ENCODE assay signal across 8 cellular contexts in the genomic region with DNA sequence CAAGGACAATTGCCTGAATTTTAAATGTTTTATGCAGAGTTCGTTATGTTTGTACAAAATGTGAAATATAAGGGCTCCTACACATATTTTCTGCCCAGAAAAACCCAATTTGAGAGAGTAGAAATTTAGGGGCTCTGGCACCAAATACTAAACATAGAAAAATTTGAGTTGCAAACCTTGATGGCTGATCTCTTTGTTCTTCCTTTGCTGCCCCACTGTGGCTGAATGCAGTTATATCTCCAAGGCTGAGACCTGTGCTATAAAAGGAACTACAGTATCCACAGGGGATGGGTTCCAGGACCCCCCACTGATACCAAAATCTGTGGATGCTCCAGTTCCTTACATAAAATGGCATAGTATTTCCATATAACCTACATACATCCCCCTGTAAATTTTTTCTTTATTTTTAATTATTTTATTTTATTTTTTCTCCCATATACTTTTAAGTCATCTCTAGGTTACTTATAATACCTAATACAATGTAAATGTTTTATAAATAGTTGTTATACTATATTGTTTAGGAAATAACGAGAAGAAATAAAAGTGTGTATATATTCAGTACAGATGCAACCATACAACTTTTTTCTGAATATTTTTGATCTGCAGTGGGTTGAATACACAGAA. TPM values are rescaled to one million over a fixed set of nuclear protein-coding genes. Genes with fewer than 3 reads are reported as not detected.
A peak's percentile ranks its signal among the peaks of the same experiment; 100 is the strongest.
DNase-seq lines count a peak whose midpoint lies in the region; ATAC-seq, FAIRE-seq and TF ChIP-seq lines count a peak whose summit lies in the region.

No MANE protein-coding gene starts in this region.

- H2AFZ ChIP-seq in GM12878 (ENCODE audit: control insufficient read depth, low read depth, low read length), result no peak overlapping the region

- peak; percentile 82 for ATAC-seq in GM12878
- no peak for ATAC-seq in HG02763 (IDR thresholded peaks at IDR 0.05; ENCODE audit: unreplicated experiment)

- peak; percentile 63 for TF ChIP-seq RAD21 in GM12878 (IDR thresholded peaks at IDR 0.05; ENCODE audit: insufficient read depth, low read depth, low read length)

- SMC1A ChIA-PET in GM12878 (lab: Charles Lee; ENCODE audit: uncharacterized antibody, unreplicated experiment), result interaction anchor here (1.8 kb wide), 1 partner anchor 322 kb away, joined by 11 read pairs; no protein-coding TSS in a partner anchor

- DNase-seq in D341Med (ENCODE audit: low spot score) (peak; percentile 43), HFF-Myc (ENCODE audit: extremely low read depth, low read depth) (no peak), OCI-M2 (lab: John Stamatoyannopoulos, UW; ENCODE audit: unreplicated experiment) (peak; percentile 8), GM12878 (ENCODE audit: low read depth, low spot score) (no peak), iPS-NIHi7 (ENCODE audit: extremely low spot score) (peak; percentile 64), coronary artery (ENCODE audit: low spot score) (no peak)
- DNase-seq in stimulated activated CD4-positive, alpha-beta T cell treated with anti-CD3 and anti-CD28 coated beads, Interleukin-2, amount 100 ng/mL, for 4 hours (ENCODE audit: low read depth), result peak; percentile 13

- peak; percentile 18 for FAIRE-seq in GM12878 (lab: Jason Lieb, UNC)

- H3K27ac ChIP-seq in GM12878 (ENCODE audit: control insufficient read depth, insufficient read depth) (no peak overlapping the region), coronary artery (no peak overlapping the region)

- H3K4me3 ChIP-seq in HFF-Myc (replicated peaks; ENCODE audit: low read depth, low read length) (no peak overlapping the region), GM12878 (no peak overlapping the region), coronary artery (no peak overlapping the region)

- H3K9me3 ChIP-seq in GM12878 (replicated peaks; ENCODE audit: control insufficient read depth, insufficient read depth, low read length), result no peaks in the 10 kb centered on the region

- H3K4me1 ChIP-seq in GM12878 (ENCODE audit: control insufficient read depth, insufficient read depth, low read length), result no peaks in the 10 kb centered on the region

- no TSS peak for BruUV-seq in GM12878 (replicated peaks; lab: Mats Ljungman, UMichigan)

- RAD21 ChIA-PET in GM12878 (lab: Charles Lee; ENCODE audit: unreplicated experiment), result interaction anchor here (1.0 to 1.6 kb wide), 2 partner anchors 86 to 321 kb away, joined by 7 to 10 read pairs; no protein-coding TSS in a partner anchor

- no peak for TF ChIP-seq POLR2A in GM12878 (IDR thresholded peaks at IDR 0.05; ENCODE audit: low read depth, low read length)

- no peaks in the 10 kb centered on the region for H3K79me2 ChIP-seq in GM12878 (ENCODE audit: control insufficient read depth, insufficient read depth, low read length)

- no peak for TF ChIP-seq EP300 in GM12878 (IDR thresholded peaks at IDR 0.05; ENCODE audit: borderline replicate concordance in 1 of 2, control insufficient read depth in 1 of 2, low read depth in 2 of 2, low read length in 2 of 2)

- H3K9ac ChIP-seq in GM12878 (ENCODE audit: control insufficient read depth, insufficient read depth, low read length), result no peak overlapping the region

- 0% methylated on average over 2 of the region's 2 CpGs for WGBS in GM12878 (ENCODE audit: insufficient coverage, insufficient replicate concordance, low lambda C conversion rate, missing lambda C conversion rate)

- CTCF ChIA-PET in GM12878 (lab: Yijun Ruan, JAX), result interaction anchor here (0.8 to 1.9 kb wide), 4 partner anchors 164 to 497 kb away, joined by 3 to 11 read pairs (median 6); no protein-coding TSS in a partner anchor

- H4K20me1 ChIP-seq in GM12878 (ENCODE audit: control insufficient read depth, insufficient read depth), result no peaks in the 10 kb centered on the region

- POLR2A ChIA-PET in GM12878 (lab: Charles Lee), result no interaction called here

- intact Hi-C loops in GM12878 (cut with micrococcal nuclease; ENCODE audit: unreplicated experiment), result loop anchor here (1.0 to 5.0 kb wide), 3 partner anchors 164 to 497 kb away; no protein-coding TSS in a partner anchor

- H3K4me2 ChIP-seq in GM12878 (ENCODE audit: control insufficient read depth, insufficient read depth), result no peak overlapping the region

- in situ Hi-C loops in GM12878 (cut with MboI), result loop anchor here (5.0 to 10.0 kb wide), 2 partner anchors 317 to 495 kb away; no protein-coding TSS in a partner anchor

- TF ChIP-seq CTCF in HFF-Myc (IDR thresholded peaks at IDR 0.05; ENCODE audit: low read depth, low read length, missing control alignments) (peak; percentile 53), GM12878 (IDR thresholded peaks at IDR 0.05 in 2 of 3, conservative IDR thresholded peaks at IDR 0.05 in 1 of 3; ENCODE audit: control insufficient read depth in 2 of 3, extremely low read depth in 1 of 3, insufficient read depth in 1 of 3, low read depth in 3 of 3, low read length in 3 of 3) (peak; percentile 48 to 58 (median 51); a peak in 5 of 6 replicates), coronary artery (IDR thresholded peaks at IDR 0.05) (no peak)

- no peaks in the 10 kb centered on the region for H3K36me3 ChIP-seq in GM12878 (ENCODE audit: control insufficient read depth in 2 of 2, insufficient read depth in 2 of 2, low read length in 1 of 2)

- H3K27me3 ChIP-seq in GM12878 (replicated peaks in 1 of 2; ENCODE audit: control insufficient read depth in 2 of 2, insufficient read depth in 2 of 2, low read length in 1 of 2), result no peaks in the 10 kb centered on the region; a peak in 3 of 4 replicates

TF ChIP-seq in GM12878, 131 proteins besides CTCF, POLR2A, EP300 and RAD21:
- no peak for TF ChIP-seq PAX8 (IDR thresholded peaks at IDR 0.05)
- TF ChIP-seq YY1 (IDR thresholded peaks at IDR 0.05; ENCODE audit: low read depth, low read length), result peak; percentile 51; the same call in 1 of the 2 replicates
- TF ChIP-seq SMC3 (IDR thresholded peaks at IDR 0.05; ENCODE audit: borderline replicate concordance, low read length), result peak; percentile 66; the same call in 1 of the 2 replicates

RNA-seq across cellular contexts. Expression of gene CFAP43, which starts 22.5 kb away (rescaled TPM):
- total RNA-seq in GM12878 (2013; cell fraction: nucleolus; rRNA removed), result 0.35 TPM in 1 of 2 replicates, not detected in the other
- total RNA-seq in GM12878 (2014; rRNA removed), result 0.06 TPM in 1 of 2 replicates, not detected in the other
- total RNA-seq in GM12878 (2014; rRNA removed; fragmentation: Illumina TruSeq; extraction: Trizol), result not detected in 2 replicates
- total RNA-seq in GM12878 (2021), result not detected in 2 replicates
- polyA plus RNA-seq in GM12878 (2011; ENCODE audit: low read depth), result not detected
- polyA plus RNA-seq in GM12878 (2011; rRNA removed), result 0.06 and 0.07 TPM in 2 replicates
- polyA plus RNA-seq in GM12878 (2011; cell fraction: cytosol; rRNA removed), result 0.06 TPM in 1 of 2 replicates, not detected in the other
- 0.12 TPM in 1 of 2 replicates, not detected in the other for polyA plus RNA-seq in GM12878 (2011; cell fraction: nucleus; rRNA removed)
- 0.05 and 0.25 TPM in 2 replicates for polyA plus RNA-seq in GM12878 (2012)
- polyA plus RNA-seq in GM12878 (2014; fragmentation: Illumina TruSeq; extraction: Trizol), result not detected in 2 replicates
- polyA plus RNA-seq in GM12878 (2014; fragmentation: Nextera tagmentation; extraction: Ambion mirVana), result under 1 TPM in 1 of 2 experiments, not detected in 1; 0.10 TPM
- polyA plus RNA-seq in GM12878 (2014; rRNA removed), result not detected in 2 replicates
- under 1 TPM; 0.11 to 0.14 TPM for polyA plus RNA-seq in GM12878 (2016; fragmentation: Nextera tagmentation; extraction: Ambion mirVana)
- polyA minus RNA-seq in GM12878 (2011; rRNA and poly(A)+ RNA removed), result not detected in 2 replicates
- not detected in 2 replicates for polyA minus RNA-seq in GM12878 (2011; cell fraction: cytosol; rRNA and poly(A)+ RNA removed)
- polyA minus RNA-seq in GM12878 (2011; cell fraction: nucleus; rRNA and poly(A)+ RNA removed), result not detected in 2 replicates

RNA-seq across cellular contexts. Expression of gene GSTO1, which starts 45.0 kb away (rescaled TPM):
- 10.9 and 15.0 TPM in 2 replicates for total RNA-seq in GM12878 (2013; cell fraction: nucleolus; rRNA removed)
- total RNA-seq in GM12878 (2014; rRNA removed) (96.6 and 99.7 TPM in 2 replicates), GM12878 (2014; rRNA removed; fragmentation: Illumina TruSeq; extraction: Trizol) (91.6 and 95.1 TPM in 2 replicates), GM12878 (2021) (97.2 and 102 TPM in 2 replicates)
- polyA plus RNA-seq in GM12878 (2011; ENCODE audit: low read depth), result 75.8 TPM
- polyA plus RNA-seq in GM12878 (2011; rRNA removed) (197 and 239 TPM in 2 replicates), GM12878 (2014; fragmentation: Illumina TruSeq; extraction: Trizol) (108 and 111 TPM in 2 replicates), GM12878 (2014; fragmentation: Nextera tagmentation; extraction: Ambion mirVana) (100 to 1,000 TPM in 1 of 2 experiments, 10 to 100 TPM in 1; 53.1 to 149 TPM), GM12878 (2014; rRNA removed) (102 and 112 TPM in 2 replicates), GM12878 (2016; fragmentation: Nextera tagmentation; extraction: Ambion mirVana) (100 to 1,000 TPM; 192 to 195 TPM)
- polyA plus RNA-seq in GM12878 (2011; cell fraction: cytosol; rRNA removed), result 97.0 and 109 TPM in 2 replicates
- 69.0 and 75.7 TPM in 2 replicates for polyA plus RNA-seq in GM12878 (2011; cell fraction: nucleus; rRNA removed)
- polyA plus RNA-seq in GM12878 (2012), result 99.7 and 115 TPM in 2 replicates
- 33.7 and 33.8 TPM in 2 replicates for polyA minus RNA-seq in GM12878 (2011; rRNA and poly(A)+ RNA removed)
- 21.8 and 21.9 TPM in 2 replicates for polyA minus RNA-seq in GM12878 (2011; cell fraction: cytosol; rRNA and poly(A)+ RNA removed)
- polyA minus RNA-seq in GM12878 (2011; cell fraction: nucleus; rRNA and poly(A)+ RNA removed), result 12.1 and 19.1 TPM in 2 replicates

RNA-seq across cellular contexts. Expression of gene GSTO2, which starts 59.3 kb away (rescaled TPM):
- 1.5 and 2.0 TPM in 2 replicates for total RNA-seq in GM12878 (2013; cell fraction: nucleolus; rRNA removed)
- total RNA-seq in GM12878 (2014; rRNA removed) (0.51 and 0.65 TPM in 2 replicates), GM12878 (2014; rRNA removed; fragmentation: Illumina TruSeq; extraction: Trizol) (0.40 and 0.51 TPM in 2 replicates), GM12878 (2021) (0.26 and 0.48 TPM in 2 replicates)
- polyA plus RNA-seq in GM12878 (2011; ENCODE audit: low read depth), result not detected
- polyA plus RNA-seq in GM12878 (2011; rRNA removed) (0.62 and 0.72 TPM in 2 replicates), GM12878 (2014; fragmentation: Illumina TruSeq; extraction: Trizol) (0.19 and 0.43 TPM in 2 replicates), GM12878 (2014; fragmentation: Nextera tagmentation; extraction: Ambion mirVana) (under 1 TPM; 0.16 to 0.53 TPM), GM12878 (2014; rRNA removed) (0.65 and 0.86 TPM in 2 replicates), GM12878 (2016; fragmentation: Nextera tagmentation; extraction: Ambion mirVana) (under 1 TPM; 0.18 to 0.79 TPM)
- 0.45 and 0.93 TPM in 2 replicates for polyA plus RNA-seq in GM12878 (2011; cell fraction: cytosol; rRNA removed)
- 0.63 and 0.85 TPM in 2 replicates for polyA plus RNA-seq in GM12878 (2011; cell fraction: nucleus; rRNA removed)
- polyA plus RNA-seq in GM12878 (2012), result 0.31 and 0.39 TPM in 2 replicates
- 0.67 and 1.2 TPM in 2 replicates for polyA minus RNA-seq in GM12878 (2011; rRNA and poly(A)+ RNA removed)
- not detected in 2 replicates for polyA minus RNA-seq in GM12878 (2011; cell fraction: cytosol; rRNA and poly(A)+ RNA removed)
- polyA minus RNA-seq in GM12878 (2011; cell fraction: nucleus; rRNA and poly(A)+ RNA removed), result 0.36 and 0.67 TPM in 2 replicates

Comparison
In these comparisons a context has a peak if more than half of its experiments do, and no peak if none do; other contexts are left out.
1. DNase-seq: peak in D341Med (single experiment), OCI-M2 (single experiment), iPS-NIHi7 (single experiment) and stimulated activated CD4-positive, alpha-beta T cell treated with anti-CD3 and anti-CD28 coated beads, Interleukin-2, amount 100 ng/mL, for 4 hours (single experiment); none in HFF-Myc (single experiment), GM12878 (single experiment) and coronary artery (single experiment).